In the genomic region with DNA sequence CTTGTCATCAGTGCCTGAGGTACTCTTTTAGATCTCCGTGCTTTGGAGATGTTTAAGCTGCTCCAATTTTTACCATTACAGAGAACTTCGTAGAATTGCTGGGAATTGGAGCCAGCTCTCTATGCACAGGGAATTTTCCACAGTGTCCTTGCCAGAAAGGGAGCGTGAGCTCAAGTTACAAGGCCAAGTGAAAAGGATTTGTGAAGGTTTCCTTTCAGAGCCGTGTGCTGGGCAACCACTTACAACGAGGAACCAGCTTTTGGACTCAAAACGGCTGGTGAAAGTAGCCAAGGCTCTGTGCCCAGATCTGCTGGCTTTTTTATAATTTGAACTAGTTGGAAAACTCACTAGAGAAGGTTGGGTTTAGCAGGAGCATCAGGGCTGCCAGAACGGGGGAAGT, we compare ENCODE assay signal across 10 cellular contexts.
DNase-seq lines count a peak whose midpoint lies in the region; ATAC-seq and TF ChIP-seq lines count a peak whose summit lies in the region.
"Had no signal": no experiment of that assay in that cellular context is flagged by ENCODE, and none has a peak within 500 bp of the region (broad histone marks: within the 10 kb centered on the region; RNA-seq: fewer than 3 reads in every experiment).

No MANE protein-coding gene starts in this region.

- H3K36me3 ChIP-seq in parathyroid adenoma (ENCODE audit: control insufficient read depth, insufficient read depth, low read length) = no peaks in the 10 kb centered on the region

- H3K79me2 ChIP-seq in parathyroid adenoma = no peaks in the 10 kb centered on the region

- no peaks in the 10 kb centered on the region for H3K36me3 Mint-ChIP-seq in activated T-cell treated with anti-CD3 and anti-CD28 coated beads, Interleukin-2, amount 50 U/mL, for 4 hours (ENCODE audit: insufficient read depth)

- TF ChIP-seq CTCF in AG10803 (conservative IDR thresholded peaks at IDR 0.05; ENCODE audit: low read length) = no peak
- no peak for TF ChIP-seq CTCF in VCaP (conservative IDR thresholded peaks at IDR 0.05)
- TF ChIP-seq CTCF in parathyroid adenoma (IDR thresholded peaks at IDR 0.05) = no peak

- H3K9me3 Mint-ChIP-seq in activated T-cell treated with anti-CD3 and anti-CD28 coated beads, Interleukin-2, amount 50 U/mL, for 4 hours = peaks cover 8% of the 10 kb centered on the region

- no peak overlapping the region for H3K4me3 Mint-ChIP-seq in activated T-cell treated with anti-CD3 and anti-CD28 coated beads, Interleukin-2, amount 50 U/mL, for 4 hours

- no peaks in the 10 kb centered on the region for H3K27me3 ChIP-seq in parathyroid adenoma (ENCODE audit: control insufficient read depth, insufficient read depth, low read length)

- H3K4me1 Mint-ChIP-seq in activated T-cell treated with anti-CD3 and anti-CD28 coated beads, Interleukin-2, amount 50 U/mL, for 4 hours (ENCODE audit: low read depth) = no peaks in the 10 kb centered on the region

- no peak overlapping the region for H3K9ac ChIP-seq in parathyroid adenoma

- H3K9me3 ChIP-seq in parathyroid adenoma (ENCODE audit: control insufficient read depth, low read length) = no peaks in the 10 kb centered on the region

- peak overlapping the region; percentile 70 for H2AFZ ChIP-seq in parathyroid adenoma

- peak; percentile 71 for DNase-seq in AG10803 (ENCODE audit: low read depth)
- DNase-seq in globus pallidus (ENCODE audit: low spot score) = peak; percentile 78
- no peak for DNase-seq in stimulated activated CD4-positive, alpha-beta T cell treated with anti-CD3 and anti-CD28 coated beads, Interleukin-2, amount 100 ng/mL, for 48 hours
- DNase-seq in activated T-cell treated with anti-CD3 and anti-CD28 coated beads, Interleukin-2, amount 50 U/mL, for 4 hours = no peak
- DNase-seq: mesendoderm, NCI-H1930 had no signal

- H3K4me3 ChIP-seq in AG10803 (ENCODE audit: low read length) = no peak overlapping the region
- no peak overlapping the region for H3K4me3 ChIP-seq in parathyroid adenoma (ENCODE audit: low read depth, low read length)

- H3K27me3 Mint-ChIP-seq in activated T-cell treated with anti-CD3 and anti-CD28 coated beads, Interleukin-2, amount 50 U/mL, for 4 hours (ENCODE audit: low read depth) = peaks cover 1% of the 10 kb centered on the region

- H3K4me2 ChIP-seq in parathyroid adenoma (ENCODE audit: low read length) = peak overlapping the region; percentile 1

- H3K4me1 ChIP-seq in parathyroid adenoma = peaks cover 34% of the 10 kb centered on the region

- ATAC-seq in HG03565 (IDR thresholded peaks at IDR 0.05; ENCODE audit: unreplicated experiment) (no peak), GM21786 (IDR thresholded peaks at IDR 0.05; ENCODE audit: unreplicated experiment) (no peak)
- no peak for ATAC-seq in activated T-cell treated with anti-CD3 and anti-CD28 coated beads, Interleukin-2, amount 50 U/mL, for 4 hours

- H3K27ac ChIP-seq in VCaP (peak overlapping the region; percentile 73), parathyroid adenoma (peak overlapping the region; percentile 86)

Comparison
In these comparisons a context has a peak if more than half of its experiments do, and no peak if none do; other contexts are left out.
1. DNase-seq: peak in AG10803 (single experiment) and globus pallidus (single experiment); none in stimulated activated CD4-positive, alpha-beta T cell treated with anti-CD3 and anti-CD28 coated beads, Interleukin-2, amount 100 ng/mL, for 48 hours (0 of 2) and activated T-cell treated with anti-CD3 and anti-CD28 coated beads, Interleukin-2, amount 50 U/mL, for 4 hours (single experiment).